In the genomic region with DNA sequence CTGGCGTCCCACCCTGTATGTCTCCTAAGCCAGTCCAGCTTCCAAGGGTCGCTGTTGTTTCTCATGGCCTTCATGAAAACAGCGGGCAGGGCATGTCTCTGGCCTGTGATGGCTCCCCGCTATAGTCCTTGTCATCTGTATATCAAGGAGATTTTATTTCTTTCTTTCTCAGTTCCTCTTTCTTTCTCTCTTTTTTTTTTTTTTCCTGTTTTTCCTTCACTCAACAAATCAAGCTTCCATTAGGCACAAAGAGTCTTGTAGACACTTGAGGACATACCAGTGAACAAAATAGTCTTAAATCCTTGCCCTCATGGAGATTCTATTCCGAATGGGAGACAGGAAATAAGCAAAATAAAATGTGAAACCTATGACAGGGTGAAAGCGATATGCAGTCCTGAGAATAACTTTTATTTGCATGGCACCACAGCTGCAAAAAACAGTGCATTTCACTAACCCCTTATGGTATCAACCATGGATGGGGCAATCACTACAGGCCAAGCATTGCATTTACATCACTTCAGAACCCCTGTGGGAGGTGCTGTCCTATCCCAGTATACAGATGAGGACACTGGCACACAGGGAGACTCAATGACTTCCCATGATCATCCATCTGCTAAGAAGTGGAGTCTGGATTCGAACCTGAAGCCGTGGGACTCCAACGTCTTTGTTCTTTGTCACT, we compare ENCODE assay signal across 14 cellular contexts. TPM values are rescaled to one million over a fixed set of nuclear protein-coding genes. Genes with fewer than 3 reads are reported as not detected.
DNase-seq lines count a peak whose midpoint lies in the region; ATAC-seq, FAIRE-seq and TF ChIP-seq lines count a peak whose summit lies in the region.
"Had no signal": no experiment of that assay in that cellular context is flagged by ENCODE, and none has a peak within 500 bp of the region (broad histone marks: within the 10 kb centered on the region; RNA-seq: fewer than 3 reads in every experiment).

No MANE protein-coding gene starts in this region.

- no peak for TF ChIP-seq RAD21 in HepG2 (CRISPR knock-in tag; IDR thresholded peaks at IDR 0.05)

- H3K27me3 ChIP-seq in HepG2 (ENCODE audit: control insufficient read depth in 1 of 2, insufficient read depth in 2 of 2, low read length in 2 of 2): peaks cover 3 to 11% of the 10 kb centered on the region in 2 experiments; a peak in 2 of 5 replicates
- H3K27me3 ChIP-seq in right lobe of liver: no peaks in the 10 kb centered on the region
- H3K27me3 ChIP-seq: cardiac muscle cell had no signal

- no peak for ATAC-seq in HepG2
- ATAC-seq in right lobe of liver: no peak
- ATAC-seq in HG02884 (IDR thresholded peaks at IDR 0.05; ENCODE audit: unreplicated experiment): peak; percentile 32
- no peak for ATAC-seq in Right ventricle myocardium inferior
- ATAC-seq: A549, WTC11 had no signal

- BruUV-seq in HepG2 (replicated peaks; lab: Mats Ljungman, UMichigan): no TSS peak

- no peaks in the 10 kb centered on the region for H4K20me1 ChIP-seq in HepG2 (ENCODE audit: insufficient read depth, low read length)

- 0 out of 2 replicates have a peak overlapping the region, but pooled peaks have one; percentile 58 for H3K4me2 ChIP-seq in HepG2 (ENCODE audit: low read depth, low read length)
- H3K4me2 ChIP-seq: A549 had no signal

- H3K9me3 ChIP-seq in HepG2 (ENCODE audit: low read length) (no peaks in the 10 kb centered on the region), right lobe of liver (no peaks in the 10 kb centered on the region)
- H3K9me3 ChIP-seq: A549 had no signal

- no peak for FAIRE-seq in HepG2 (lab: Jason Lieb, UNC)
- FAIRE-seq: A549 had no signal

- H3K36me3 ChIP-seq in HepG2 (replicated peaks in 1 of 2; ENCODE audit: control insufficient read depth in 1 of 2, insufficient read depth in 2 of 2, low read length in 2 of 2) (no peaks in the 10 kb centered on the region), right lobe of liver (no peaks in the 10 kb centered on the region), urinary bladder (ENCODE audit: insufficient read depth) (no peaks in the 10 kb centered on the region)
- H3K36me3 ChIP-seq: cardiac muscle cell had no signal

- no peak for TF ChIP-seq CTCF in HepG2 (CRISPR knock-in tag; IDR thresholded peaks at IDR 0.05)
- TF ChIP-seq CTCF in right lobe of liver (IDR thresholded peaks at IDR 0.05): no peak

- WGBS in HepG2 (ENCODE audit: low lambda C conversion rate): 79% methylated on average over 8 of the region's 9 CpGs
- WGBS in right lobe of liver (ENCODE audit: insufficient coverage, low coverage, low lambda C conversion rate, missing lambda C conversion rate): 86% methylated on average over 6 of the region's 9 CpGs
- WGBS in urinary bladder: 89% methylated on average over 9 of the region's 9 CpGs

- H3K4me3 ChIP-seq in HepG2 (replicated peaks in 1 of 3; ENCODE audit: insufficient read depth in 1 of 3, low read depth in 2 of 3, low read length in 3 of 3): no peak overlapping the region
- H3K4me3 ChIP-seq in right lobe of liver: no peak overlapping the region
- no peak overlapping the region for H3K4me3 ChIP-seq in urinary bladder (ENCODE audit: low read depth, low read length)
- H3K4me3 ChIP-seq: A549, cardiac muscle cell had no signal

- intact Hi-C loops in HepG2 (cut with micrococcal nuclease; ENCODE audit: unreplicated experiment) (no loop called here), right lobe of liver (cut with DNase I) (no loop called here), Right ventricle myocardium inferior (cut with DNase I) (loop anchor here (10.0 kb wide), 1 partner anchor 223 kb away; a partner anchor contains a TSS)

- H3K4me1 ChIP-seq in HepG2 (ENCODE audit: insufficient read depth, low read length) (peaks cover 78% of the 10 kb centered on the region), right lobe of liver (peaks cover 0 to 10% (median 5%) of the 10 kb centered on the region in 4 donors), urinary bladder (ENCODE audit: insufficient read depth) (peaks cover 5% of the 10 kb centered on the region)

- TF ChIP-seq POLR2A in HepG2 (IDR thresholded peaks at IDR 0.05; ENCODE audit: insufficient read depth in 1 of 2, low read depth in 2 of 2, low read length in 2 of 2) (no peak), right lobe of liver (IDR thresholded peaks at IDR 0.05) (no peak)

- in situ Hi-C loops in HepG2 (cut with HindIII; ENCODE audit: extremely low pct_ligation_motif_present, low pct_unique_long_range_greater_than_20kb): no loop called here

- no peak for TF ChIP-seq EP300 in HepG2 (IDR thresholded peaks at IDR 0.05; ENCODE audit: low read depth in 2 of 2, low read length in 2 of 2)
- no peak for TF ChIP-seq EP300 in HepG2 (CRISPR knock-in tag; IDR thresholded peaks at IDR 0.05; ENCODE audit: borderline replicate concordance)

- no peaks in the 10 kb centered on the region for H3K79me2 ChIP-seq in HepG2 (ENCODE audit: insufficient read depth, low read length)

- POLR2A ChIA-PET in HepG2 (lab: Yijun Ruan, JAX): no interaction called here

- DNase-seq in HepG2 (ENCODE audit: low spot score) (no peak), right lobe of liver (no peak), RPMI8226 (peak; percentile 36), caudate nucleus (lab: John Stamatoyannopoulos, UW) (no peak), SW 1271 (lab: John Stamatoyannopoulos, UW) (no peak), Right ventricle myocardium inferior (ENCODE audit: missing footprints) (no peak)
- DNase-seq: HFFc6; NCI-H1436 treated with DMSO at 0.1 percent for 48 hours; stimulated activated CD4-positive, alpha-beta T cell treated with anti-CD3 and anti-CD28 coated beads, Interleukin-12 subunit alpha, Interleukin-12 subunit beta, amount 100 ng/mL, for 4 hours had no signal

- H2AFZ ChIP-seq in HepG2 (ENCODE audit: low read length): no peak overlapping the region

- H3K27ac ChIP-seq in HepG2 (ENCODE audit: extremely low read length, insufficient read depth, low read length) (no peak overlapping the region), right lobe of liver (no peak overlapping the region), urinary bladder (ENCODE audit: low read depth) (peak overlapping the region; percentile 34), caudate nucleus (ENCODE audit: low read depth, low read length) (no peak overlapping the region)
- H3K27ac ChIP-seq: cardiac muscle cell had no signal

- CTCF ChIA-PET in HepG2 (lab: Yijun Ruan, JAX; ENCODE audit: low intra/inter-chr PET ratio, low total read pairs): no interaction called here

- no peak overlapping the region for H3K9ac ChIP-seq in HepG2 (ENCODE audit: insufficient read depth, low read depth, low read length)

TF ChIP-seq in HepG2, 621 proteins besides CTCF, POLR2A, EP300 and RAD21:
- TF ChIP-seq ZNF430 (CRISPR knock-in tag; IDR thresholded peaks at IDR 0.05) (no peak), CEBPG (CRISPR knock-in tag; IDR thresholded peaks at IDR 0.05) (no peak), ZNF761 (CRISPR knock-in tag; conservative IDR thresholded peaks at IDR 0.05) (no peak), RBAK (CRISPR knock-in tag; IDR thresholded peaks at IDR 0.05) (no peak), BRCA1 (CRISPR knock-in tag; IDR thresholded peaks at IDR 0.05) (no peak), ZFP62 (CRISPR knock-in tag; IDR thresholded peaks at IDR 0.05) (no peak), NCOA1 (CRISPR knock-in tag; IDR thresholded peaks at IDR 0.05) (no peak), RELA (CRISPR knock-in tag; IDR thresholded peaks at IDR 0.05) (no peak), RNF2 (conservative IDR thresholded peaks at IDR 0.05; ENCODE audit: low read depth) (no peak), ZFYVE20 (CRISPR knock-in tag; IDR thresholded peaks at IDR 0.05; ENCODE audit: borderline replicate concordance, low read depth) (no peak), POLR2AphosphoS2 (IDR thresholded peaks at IDR 0.05; ENCODE audit: low read depth, low read length) (no peak), ZNF20 (CRISPR knock-in tag; IDR thresholded peaks at IDR 0.05) (no peak), MED8 (CRISPR knock-in tag; IDR thresholded peaks at IDR 0.05; ENCODE audit: insufficient replicate concordance) (no peak), ZNF510 (CRISPR knock-in tag; IDR thresholded peaks at IDR 0.05; ENCODE audit: low read depth) (no peak)
TF ChIP-seq in HepG2: peak in this region for 0.

RNA-seq across cellular contexts. Expression of a gene that starts 50.7 kb away (rescaled TPM):
- 25.7 and 27.5 TPM in 2 replicates for total RNA-seq in HepG2 (2016; rRNA removed; fragmentation: Illumina TruSeq; extraction: Trizol)
- total RNA-seq in HepG2 (2016; cell fraction: cytosol; rRNA removed; fragmentation: Illumina TruSeq; extraction: Trizol; ENCODE audit: low read depth): 7.4 and 7.8 TPM in 2 replicates
- total RNA-seq in HepG2 (2016; cell fraction: insoluble cytoplasmic fraction; rRNA removed; fragmentation: Illumina TruSeq; extraction: Trizol): 19.4 and 28.6 TPM in 2 replicates
- total RNA-seq in HepG2 (2016; cell fraction: membrane; rRNA removed; fragmentation: Illumina TruSeq; extraction: Trizol): 14.0 and 17.5 TPM in 2 replicates
- total RNA-seq in HepG2 (2016; cell fraction: nucleus; rRNA removed; fragmentation: Illumina TruSeq; extraction: Trizol): 45.1 and 48.0 TPM in 2 replicates
- polyA plus RNA-seq in HepG2 (2011; rRNA removed): 32.9 and 40.2 TPM in 2 replicates
- 20.4 and 33.2 TPM in 2 replicates for polyA plus RNA-seq in HepG2 (2011; cell fraction: cytosol; rRNA removed)
- 7.1 and 9.3 TPM in 2 replicates for polyA plus RNA-seq in HepG2 (2011; cell fraction: nucleus; rRNA removed)
- polyA plus RNA-seq in HepG2 (2012): 44.2 and 45.6 TPM in 2 replicates
- polyA plus RNA-seq in HepG2 (2016; cell fraction: cytosol; fragmentation: Illumina TruSeq; extraction: Trizol; ENCODE audit: low read depth): 8.7 TPM in 2 replicates
- polyA plus RNA-seq in HepG2 (2016; cell fraction: insoluble cytoplasmic fraction; fragmentation: Illumina TruSeq; extraction: Trizol; ENCODE audit: low read depth): 42.0 and 43.1 TPM in 2 replicates
- 15.9 and 18.3 TPM in 2 replicates for polyA plus RNA-seq in HepG2 (2016; cell fraction: membrane; fragmentation: Illumina TruSeq; extraction: Trizol; ENCODE audit: low read depth)
- 71.1 and 87.2 TPM in 2 replicates for polyA plus RNA-seq in HepG2 (2016; cell fraction: nucleus; fragmentation: Illumina TruSeq; extraction: Trizol; ENCODE audit: insufficient read depth, low read depth)
- 30.6 and 35.4 TPM in 2 replicates for polyA minus RNA-seq in HepG2 (2011; rRNA and poly(A)+ RNA removed; ENCODE audit: low replicate concordance)
- polyA minus RNA-seq in HepG2 (2011; cell fraction: cytosol; rRNA and poly(A)+ RNA removed): 23.1 and 27.5 TPM in 2 replicates
- polyA minus RNA-seq in HepG2 (2011; cell fraction: nucleus; rRNA and poly(A)+ RNA removed): 19.3 and 28.8 TPM in 2 replicates
- 10 to 100 TPM; 29.5 to 43.0 (median 37.1) TPM for total RNA-seq in right lobe of liver
- total RNA-seq in urinary bladder: 113 TPM
- polyA plus RNA-seq in urinary bladder: 133 TPM
- total RNA-seq in Right ventricle myocardium inferior: 89.9 TPM
